ENCODE assay signal across 30 cellular contexts in genomic region chr21:36692844-36693143, GRCh38. TPM values are rescaled to one million over a fixed set of nuclear protein-coding genes. Genes with fewer than 3 reads are reported as not detected.
DNase-seq lines count a peak whose midpoint lies in the region; ATAC-seq, FAIRE-seq and TF ChIP-seq lines count a peak whose summit lies in the region.
"Had no signal": no experiment of that assay in that cellular context is flagged by ENCODE, and none has a peak within 500 bp of the region (broad histone marks: within the 10 kb centered on the region; RNA-seq: fewer than 3 reads in every experiment).

No MANE protein-coding gene starts in this region.

- H2BK15ac ChIP-seq in IMR-90 (ENCODE audit: low read depth, low read length) = no peak overlapping the region
- no peak overlapping the region for H2BK15ac ChIP-seq in H1 (ENCODE audit: low read length)

- H2AK5ac ChIP-seq in IMR-90 (ENCODE audit: low read depth, low read length) = no peak overlapping the region
- no peak overlapping the region for H2AK5ac ChIP-seq in H1 (ENCODE audit: low read depth, low read length)

- H3K14ac ChIP-seq in IMR-90 (replicated peaks; ENCODE audit: low read depth, low read length) (no peak overlapping the region), H1 (ENCODE audit: insufficient read length) (no peak overlapping the region)

- peaks cover 2% of the 10 kb centered on the region; the same call in 1 of the 2 replicates for H3K9me1 ChIP-seq in IMR-90 (ENCODE audit: insufficient read depth, low read length)

- 0% methylated on average over 5 of the region's 23 CpGs; no CpG with 5 or more reads in 1 of the 2 experiments for WGBS in IMR-90 (ENCODE audit: extremely low coverage in 2 of 2, insufficient read length in 1 of 2), 2 experiments
- WGBS in H1 (ENCODE audit: extremely low coverage in 1 of 2, insufficient coverage in 1 of 2, insufficient read length in 1 of 2, insufficient replicate concordance in 2 of 2, low coverage in 1 of 2, low lambda C conversion rate in 2 of 2, missing lambda C conversion rate in 1 of 2), 2 experiments = 0% methylated on average over 14 of the region's 23 CpGs; no CpG with 5 or more reads in 1 of the 2 experiments

- intact Hi-C loops in IMR-90 (cut with micrococcal nuclease) = no loop called here

- peak overlapping the region; percentile 64 for H2AFZ ChIP-seq in IMR-90 (replicated peaks; ENCODE audit: low read length, poor library complexity)
- H2AFZ ChIP-seq in H1 (ENCODE audit: low read length) = no peak overlapping the region

- H4K5ac ChIP-seq in IMR-90 (ENCODE audit: low read depth, low read length) (no peak overlapping the region), H1 (ENCODE audit: insufficient read length, low read depth, low read length) (no peak overlapping the region)

- TF ChIP-seq POLR2A in IMR-90 (IDR thresholded peaks at IDR 0.05; ENCODE audit: low read depth, low read length) (no peak), H1 (IDR thresholded peaks at IDR 0.05; ENCODE audit: control extremely low read depth in 1 of 2, low read depth in 2 of 2, low read length in 2 of 2) (no peak)

- TF ChIP-seq EP300 in H1 (IDR thresholded peaks at IDR 0.05; ENCODE audit: borderline replicate concordance in 1 of 2, low read depth in 2 of 2, low read length in 2 of 2) = no peak

- H3K4ac ChIP-seq in IMR-90 (ENCODE audit: low read depth, low read length) = no peak overlapping the region
- no peak overlapping the region for H3K4ac ChIP-seq in H1 (replicated peaks; ENCODE audit: insufficient read length, low read depth, low read length)

- H3K56ac ChIP-seq in IMR-90 (ENCODE audit: extremely low read depth, insufficient read depth, low read length) (no peak overlapping the region), H1 (replicated peaks; ENCODE audit: insufficient read length, low read depth, low read length) (no peak overlapping the region)

- in situ Hi-C loops in IMR-90 (cut with MboI; ENCODE audit: low sequenced_read_pairs) = no loop called here

- FAIRE-seq in H1 (lab: Jason Lieb, UNC) = no peak
- FAIRE-seq: keratinocyte, pancreas, TTC549 had no signal

- H4K8ac ChIP-seq in IMR-90 (ENCODE audit: low read depth in 2 of 2, low read length in 2 of 2) (no peak overlapping the region), H1 (ENCODE audit: extremely low read depth, insufficient read depth, low read length) (no peak overlapping the region)

- H3K9me3 Mint-ChIP-seq in nephron = peaks cover 3% of the 10 kb centered on the region
- H3K9me3 Mint-ChIP-seq in type B pancreatic cell = no peaks in the 10 kb centered on the region
- H3K9me3 Mint-ChIP-seq: activated CD8-positive, alpha-beta T cell treated with anti-CD3 and anti-CD28 coated beads for 36 hours; mesothelial cell of epicardium; stimulated activated effector memory CD8-positive, alpha-beta T cell treated with anti-CD3 and anti-CD28 coated beads, Interleukin-12 subunit alpha, Interleukin-12 subunit beta, amount 100 ng/mL, for 72 hours had no signal

- no peak overlapping the region for H3K4me3 ChIP-seq in IMR-90 (ENCODE audit: insufficient read depth, low read depth, low read length)
- peak overlapping the region in 1 of 4 experiments; percentile 54; a peak in 2 of 8 replicates for H3K4me3 ChIP-seq in H1 (ENCODE audit: extremely low read depth in 1 of 4, insufficient read depth in 2 of 4, low read depth in 3 of 4, low read length in 4 of 4)
- H3K4me3 ChIP-seq: ascending aorta, gastroesophageal sphincter, pancreas, uterus had no signal

- H3K79me1 ChIP-seq in IMR-90 (ENCODE audit: low read depth in 1 of 2, low read length in 2 of 2) (no peaks in the 10 kb centered on the region), H1 (ENCODE audit: low read depth, low read length) (no peaks in the 10 kb centered on the region)

- H3K18ac ChIP-seq in IMR-90 (ENCODE audit: low read depth, low read length) (no peak overlapping the region), H1 (ENCODE audit: extremely low read depth, low read length) (no peak overlapping the region)

- peak overlapping the region; percentile 68; the same call in 1 of the 2 replicates for H3K23ac ChIP-seq in IMR-90 (ENCODE audit: low read depth, low read length)
- H3K23ac ChIP-seq in H1 (ENCODE audit: insufficient read length) = no peak overlapping the region

- ATAC-seq in IMR-90 (ENCODE audit: low read depth) (no peak), HG03457 (IDR thresholded peaks at IDR 0.05; ENCODE audit: unreplicated experiment) (no peak), HG03571 (IDR thresholded peaks at IDR 0.05; ENCODE audit: unreplicated experiment) (no peak)
- ATAC-seq: activated CD8-positive, alpha-beta T cell treated with anti-CD3 and anti-CD28 coated beads for 36 hours; gastroesophageal sphincter; naive thymus-derived CD4-positive, alpha-beta T cell; stimulated activated effector memory CD8-positive, alpha-beta T cell treated with anti-CD3 and anti-CD28 coated beads, Interleukin-12 subunit alpha, Interleukin-12 subunit beta, amount 100 ng/mL, for 72 hours had no signal

- dilution Hi-C loops in IMR-90 (cut with HindIII; ENCODE audit: low sequenced_read_pairs, unreplicated experiment) = no loop called here

- peaks cover 11% of the 10 kb centered on the region; the same call in 1 of the 2 replicates for H4K20me1 ChIP-seq in IMR-90 (ENCODE audit: insufficient read depth, low read length)
- peaks cover 18 to 28% of the 10 kb centered on the region in 2 experiments for H4K20me1 ChIP-seq in H1 (replicated peaks in 1 of 2; ENCODE audit: control insufficient read depth in 1 of 2, insufficient read depth in 2 of 2, low read length in 2 of 2)

- no peak overlapping the region for H2AK9ac ChIP-seq in IMR-90 (replicated peaks; ENCODE audit: low read depth, low read length, poor library complexity)

- H3K36me3 ChIP-seq in IMR-90 (ENCODE audit: control insufficient read depth, insufficient read depth, low read length) = no peaks in the 10 kb centered on the region
- no peaks in the 10 kb centered on the region for H3K36me3 ChIP-seq in H1 (ENCODE audit: control insufficient read depth in 2 of 4, insufficient read depth in 4 of 4, low read length in 3 of 4)
- H3K36me3 ChIP-seq: ascending aorta, gastroesophageal sphincter, pancreas, uterus had no signal

- H3K27me3 ChIP-seq in IMR-90 (ENCODE audit: control insufficient read depth, insufficient read depth, low read length) (peaks cover 89% of the 10 kb centered on the region), H1 (replicated peaks in 1 of 4; ENCODE audit: control insufficient read depth in 3 of 4, extremely low read depth in 1 of 4, insufficient read depth in 3 of 4, low read length in 3 of 4) (peaks cover 83 to 87% (median 87%) of the 10 kb centered on the region in 4 experiments)

- H3K27me3 Mint-ChIP-seq in nephron (ENCODE audit: low read depth) (peaks cover 98% of the 10 kb centered on the region), type B pancreatic cell (peaks cover 95% of the 10 kb centered on the region)

- no peak overlapping the region for H3K27ac Mint-ChIP-seq in nephron
- H3K27ac Mint-ChIP-seq in type B pancreatic cell = no peak overlapping the region
- H3K27ac Mint-ChIP-seq: activated CD8-positive, alpha-beta T cell treated with anti-CD3 and anti-CD28 coated beads for 36 hours; mesothelial cell of epicardium; stimulated activated effector memory CD8-positive, alpha-beta T cell treated with anti-CD3 and anti-CD28 coated beads, Interleukin-12 subunit alpha, Interleukin-12 subunit beta, amount 100 ng/mL, for 72 hours had no signal

- DNase-seq in IMR-90 (no peak), H1 (ENCODE audit: low read depth in 1 of 2, low spot score in 2 of 2) (no peak), type B pancreatic cell (ENCODE audit: extremely low spot score, unreplicated experiment) (no peak), DMS 273 (lab: John Stamatoyannopoulos, UW; ENCODE audit: unreplicated experiment) (no peak)
- DNase-seq: activated CD4-positive, alpha-beta T cell treated with anti-CD3 and anti-CD28 coated beads for 1 hour; activated CD8-positive, alpha-beta T cell treated with anti-CD3 and anti-CD28 coated beads for 36 hours; caudate nucleus; DND-41; KG1; MM.1S; naive thymus-derived CD4-positive, alpha-beta T cell; NCI-H1417; NCI-H2081 treated with DMSO at 0.1 percent for 48 hours; NCI-H748 treated with DMSO at 0.1 percent for 48 hours; stimulated activated CD4-positive, alpha-beta T cell treated with anti-CD3 and anti-CD28 coated beads, Interleukin-12 subunit alpha, Interleukin-12 subunit beta, amount 100 ng/mL, for 4 hours; stimulated activated CD4-positive, alpha-beta T cell treated with anti-CD3 and anti-CD28 coated beads, Interleukin-4, amount 100 ng/mL, for 24 hours; uterus had no signal

- H2BK5ac ChIP-seq in IMR-90 (ENCODE audit: low read depth, low read length, poor library complexity, severe bottlenecking) (no peak overlapping the region), H1 (ENCODE audit: low read depth, low read length) (no peak overlapping the region)

- H3K79me2 ChIP-seq in H1 (ENCODE audit: control insufficient read depth in 1 of 2, insufficient read depth in 2 of 2, low read length in 2 of 2) = no peaks in the 10 kb centered on the region

- H3K36me3 Mint-ChIP-seq in nephron (ENCODE audit: low read depth) (no peaks in the 10 kb centered on the region), type B pancreatic cell (peaks cover 9% of the 10 kb centered on the region)
- H3K36me3 Mint-ChIP-seq: activated naive CD8-positive, alpha-beta T cell; mesothelial cell of epicardium; stimulated activated effector memory CD8-positive, alpha-beta T cell treated with anti-CD3 and anti-CD28 coated beads, Interleukin-12 subunit alpha, Interleukin-12 subunit beta, amount 100 ng/mL, for 72 hours had no signal

- no peaks in the 10 kb centered on the region; the same call in 1 of the 2 replicates for H3K23me2 ChIP-seq in H1 (ENCODE audit: low read depth, low read length)

- H3K9me3 ChIP-seq in IMR-90 (ENCODE audit: control insufficient read depth, insufficient read depth, low read length) (peaks cover 22% of the 10 kb centered on the region), H1 (ENCODE audit: insufficient read depth in 2 of 2, low read depth in 1 of 2, low read length in 1 of 2) (no peaks in the 10 kb centered on the region)
- H3K9me3 ChIP-seq: ascending aorta, pancreas, uterus had no signal

- CTCF ChIA-PET in IMR-90 (lab: Yijun Ruan, JAX) = no interaction called here
- CTCF ChIA-PET in H1 (lab: Charles Lee; ENCODE audit: partially characterized antibody) = interaction anchor here (0.6 to 3.3 kb wide), 22 partner anchors 10 to 273 kb away, joined by 3 to 19 read pairs (median 4); no protein-coding TSS in a partner anchor

- H2BK120ac ChIP-seq in IMR-90 (ENCODE audit: low read depth, low read length) (peak overlapping the region; percentile 14), H1 (replicated peaks; ENCODE audit: low read depth, low read length) (no peak overlapping the region)

- H3K4me3 Mint-ChIP-seq in nephron (peak overlapping the region in 2 of 3 experiments; percentile 29 to 44), type B pancreatic cell (peak overlapping the region; percentile 72)
- H3K4me3 Mint-ChIP-seq: activated CD8-positive, alpha-beta T cell treated with anti-CD3 and anti-CD28 coated beads for 36 hours; mesothelial cell of epicardium had no signal

- POLR2A ChIA-PET in IMR-90 (lab: Charles Lee; ENCODE audit: unreplicated experiment) (no interaction called here), H1 (lab: Charles Lee; ENCODE audit: partially characterized antibody) (interaction anchor here (1.4 to 2.5 kb wide), 3 partner anchors 9 to 18 kb away, joined by 3 to 12 read pairs (median 11); no protein-coding TSS in a partner anchor)

- H3K4me2 ChIP-seq in IMR-90 (ENCODE audit: low read depth, low read length) (no peak overlapping the region), H1 (ENCODE audit: insufficient read depth in 1 of 2, low read depth in 2 of 2, low read length in 2 of 2) (peak overlapping the region; percentile 55 to 66)

- H2BK12ac ChIP-seq in H1 (ENCODE audit: low read depth, low read length) = no peak overlapping the region

- no TSS peak for BruUV-seq in IMR-90 (replicated peaks; lab: Mats Ljungman, UMichigan)

- H3K4me1 Mint-ChIP-seq in nephron = peaks cover 31% of the 10 kb centered on the region
- H3K4me1 Mint-ChIP-seq in type B pancreatic cell (ENCODE audit: unreplicated experiment) = peaks cover 22% of the 10 kb centered on the region

- TF ChIP-seq RAD21 in IMR-90 (IDR thresholded peaks at IDR 0.05; ENCODE audit: low read length) = no peak
- TF ChIP-seq RAD21 in H1 (IDR thresholded peaks at IDR 0.05 in 1 of 2, conservative IDR thresholded peaks at IDR 0.05 in 1 of 2; ENCODE audit: low read depth in 2 of 2, low read length in 2 of 2) = no peak

- H4K91ac ChIP-seq in IMR-90 (ENCODE audit: insufficient read depth, low read depth, low read length) (no peak overlapping the region), H1 (replicated peaks; ENCODE audit: insufficient read length, low read length) (no peak overlapping the region)

- H3K9ac ChIP-seq in IMR-90 (ENCODE audit: low read depth, low read length) (no peak overlapping the region), H1 (replicated peaks in 1 of 4; ENCODE audit: extremely low read depth in 1 of 4, low read depth in 3 of 4, low read length in 3 of 4) (no peak overlapping the region)

- H2BK20ac ChIP-seq in IMR-90 (ENCODE audit: low read depth, low read length) (no peak overlapping the region), H1 (ENCODE audit: low read length) (no peak overlapping the region)

- no peak for TF ChIP-seq CTCF in IMR-90 (conservative IDR thresholded peaks at IDR 0.05; ENCODE audit: low read depth, low read length)
- TF ChIP-seq CTCF in H1 (IDR thresholded peaks at IDR 0.05; ENCODE audit: control extremely low read depth in 1 of 3, insufficient read depth in 1 of 3, low read depth in 1 of 3, low read length in 3 of 3) = no peak
- TF ChIP-seq CTCF in nephron (IDR thresholded peaks at IDR 0.05; ENCODE audit: unreplicated experiment in 3 of 3) = no peak
- no peak for TF ChIP-seq CTCF in type B pancreatic cell (conservative IDR thresholded peaks at IDR 0.05)

- H3K4me1 ChIP-seq in IMR-90 (ENCODE audit: control insufficient read depth, insufficient read depth, low read length) (no peaks in the 10 kb centered on the region), H1 (replicated peaks in 1 of 4; ENCODE audit: control insufficient read depth in 3 of 4, insufficient read depth in 4 of 4, low read length in 3 of 4) (peaks cover 5 to 30% (median 19%) of the 10 kb centered on the region in 4 experiments; a peak in 6 of 7 replicates)
- H3K4me1 ChIP-seq: pancreas had no signal

- no peak overlapping the region for H3K27ac ChIP-seq in IMR-90 (ENCODE audit: insufficient read depth, low read length)
- H3K27ac ChIP-seq in H1 (ENCODE audit: low read depth, low read length) = no peak overlapping the region
- H3K27ac ChIP-seq: ascending aorta, C4-2B, gastroesophageal sphincter, pancreas, uterus had no signal

RNA-seq across cellular contexts. Expression of gene SIM2, which starts 6.1 kb away (rescaled TPM):
- total RNA-seq in IMR-90 (2012; rRNA removed) = 1.9 and 2.2 TPM in 2 replicates
- 7.5 and 7.9 TPM in 2 replicates for polyA plus RNA-seq in IMR-90 (2012; rRNA removed)
- polyA plus RNA-seq in IMR-90 (2012; cell fraction: cytosol; rRNA removed) = 7.5 and 8.7 TPM in 2 replicates
- 22.1 and 26.1 TPM in 2 replicates for polyA plus RNA-seq in IMR-90 (2012; cell fraction: nucleus; rRNA removed; ENCODE audit: low replicate concordance)
- 0.26 and 0.34 TPM in 2 replicates for total RNA-seq in H1 (2021; fragmentation: NEBNext Ultra II Directional; extraction: Animal tissue kit (Norgen Biotek cat#: 25700))
- 0.05 and 0.16 TPM in 2 replicates for polyA plus RNA-seq in H1 (2011; rRNA removed)
- polyA plus RNA-seq in H1 (2011; cell fraction: cytosol; rRNA removed) = 0.08 TPM
- polyA plus RNA-seq in H1 (2011; cell fraction: nucleus; rRNA removed) = 0.24 TPM
- 0.08 to 0.37 TPM (median 0.19 TPM) in 4 replicates for polyA plus RNA-seq in H1 (2012, experiment 1 of 2)
- polyA plus RNA-seq in H1 (2012, experiment 2 of 2) = 0.05 TPM
- 0.14 TPM for polyA plus RNA-seq in H1 (2013, experiment 1 of 2)
- polyA plus RNA-seq in H1 (2013, experiment 2 of 2) = 0.11 TPM
- polyA minus RNA-seq in H1 (2011; rRNA and poly(A)+ RNA removed) = 0.05 and 0.13 TPM in 2 replicates
- polyA minus RNA-seq in H1 (2011; cell fraction: cytosol; rRNA and poly(A)+ RNA removed) = not detected
- 0.70 TPM for polyA minus RNA-seq in H1 (2011; cell fraction: nucleus; rRNA and poly(A)+ RNA removed)
- total RNA-seq in type B pancreatic cell (ENCODE audit: low replicate concordance) = 0.50 and 14.8 TPM in 2 replicates
- total RNA-seq: activated CD8-positive, alpha-beta T cell treated with anti-CD3 and anti-CD28 coated beads for 36 hours; ascending aorta; mesothelial cell of epicardium; temporal lobe had no signal
- polyA plus RNA-seq: naive thymus-derived CD4-positive, alpha-beta T cell had no signal
